24 cellular contexts compared by ENCODE assay signal in genomic region chr12:63900922-63901793, GRCh38. TPM values are rescaled to one million over a fixed set of nuclear protein-coding genes. Genes with fewer than 3 reads are reported as not detected.
A peak's percentile ranks its signal among the peaks of the same experiment; 100 is the strongest.
DNase-seq lines count a peak whose midpoint lies in the region; ATAC-seq and TF ChIP-seq lines count a peak whose summit lies in the region.
"Had no signal": no experiment of that assay in that cellular context is flagged by ENCODE, and none has a peak within 500 bp of the region (broad histone marks: within the 10 kb centered on the region; RNA-seq: fewer than 3 reads in every experiment).

No MANE protein-coding gene starts in this region.

- intact Hi-C loops in left colon (cut with DNase I, micrococcal nuclease) = no loop called here
- intact Hi-C loops in Right ventricle myocardium superior (cut with DNase I) = no loop called here

- ATAC-seq in WTC11 (no peak), left colon (peak; percentile 55), Right ventricle myocardium superior (ENCODE audit: poor library complexity) (no peak)
- ATAC-seq: activated T-helper 17 cell treated with anti-CD3 and anti-CD28 coated beads, Interleukin-2, amount 50 U/mL, for 72 hours; gastroesophageal sphincter; naive thymus-derived CD8-positive, alpha-beta T cell; T-cell had no signal

- no peaks in the 10 kb centered on the region for H3K36me3 ChIP-seq in HEK293 (ENCODE audit: control insufficient read depth in 2 of 2, insufficient read depth in 1 of 2, low read length in 2 of 2)
- H3K36me3 ChIP-seq: cardiac muscle cell, gastroesophageal sphincter, SJCRH30, spleen had no signal

- peak overlapping the region; percentile 24; the same call in 1 of the 2 replicates for H3K27ac Mint-ChIP-seq in WTC11
- peak overlapping the region; percentile 93 for H3K27ac Mint-ChIP-seq in type B pancreatic cell
- H3K27ac Mint-ChIP-seq: activated naive CD4-positive, alpha-beta T cell treated with anti-CD3 and anti-CD28 coated beads, Interleukin-2, amount 50 U/mL, for 24 hours; activated T-helper 17 cell treated with anti-CD3 and anti-CD28 coated beads, Interleukin-2, amount 50 U/mL, for 72 hours; endodermal cell; naive thymus-derived CD8-positive, alpha-beta T cell; T-cell had no signal

- H3K4me3 ChIP-seq in HEK293 (ENCODE audit: low read depth, low read length) = no peak overlapping the region
- H3K4me3 ChIP-seq: cardiac muscle cell, coronary artery, gastroesophageal sphincter, GM23248, hepatocyte, SJCRH30, spleen had no signal

- no peak for TF ChIP-seq CTCF in HEK293 (tag by site-specific recombination; IDR thresholded peaks at IDR 0.05)
- TF ChIP-seq CTCF in WTC11 (IDR thresholded peaks at IDR 0.05) = no peak
- TF ChIP-seq CTCF in type B pancreatic cell (conservative IDR thresholded peaks at IDR 0.05) = no peak

- POLR2A ChIA-PET in HEK293 (lab: Yijun Ruan, JAX) = no interaction called here
- POLR2A ChIA-PET in WTC11 (lab: Charles Lee) = interaction anchor here (0.5 kb wide), 1 partner anchor 119 kb away, joined by 3 read pairs; no protein-coding TSS in a partner anchor

- no peak overlapping the region for H3K4me3 Mint-ChIP-seq in WTC11
- H3K4me3 Mint-ChIP-seq in type B pancreatic cell = peak overlapping the region; percentile 68
- H3K4me3 Mint-ChIP-seq: activated naive CD4-positive, alpha-beta T cell treated with anti-CD3 and anti-CD28 coated beads, Interleukin-2, amount 50 U/mL, for 24 hours; activated T-helper 17 cell treated with anti-CD3 and anti-CD28 coated beads, Interleukin-2, amount 50 U/mL, for 72 hours; endodermal cell; naive thymus-derived CD8-positive, alpha-beta T cell; T-cell had no signal

- H3K4me1 Mint-ChIP-seq in WTC11 (peaks cover 33% of the 10 kb centered on the region), type B pancreatic cell (ENCODE audit: unreplicated experiment) (peaks cover 20% of the 10 kb centered on the region)
- H3K4me1 Mint-ChIP-seq: activated naive CD4-positive, alpha-beta T cell treated with anti-CD3 and anti-CD28 coated beads, Interleukin-2, amount 50 U/mL, for 24 hours; T-cell had no signal

- DNase-seq in WTC11 (ENCODE audit: low spot score) = no peak
- DNase-seq in left colon = no peak
- no peak for DNase-seq in type B pancreatic cell (ENCODE audit: extremely low spot score, unreplicated experiment)
- DNase-seq in caudate nucleus (lab: John Stamatoyannopoulos, UW) = no peak
- DNase-seq in Right ventricle myocardium superior = no peak
- DNase-seq in NCI-H1436 (lab: John Stamatoyannopoulos, UW) = no peak
- DNase-seq: activated CD4-positive, alpha-beta T cell treated with anti-CD3 and anti-CD28 coated beads, Interleukin-2, amount 50 U/mL, for 48 hours; amygdala; GM23248; naive thymus-derived CD8-positive, alpha-beta T cell; NCI-H1694 treated with DMSO at 0.1 percent for 48 hours; NCI-H510A treated with DMSO at 0.1 percent for 48 hours; SJCRH30; spleen; T-cell had no signal

- H3K36me3 Mint-ChIP-seq in WTC11 (no peaks in the 10 kb centered on the region), type B pancreatic cell (peaks cover 4% of the 10 kb centered on the region)
- H3K36me3 Mint-ChIP-seq: activated naive CD4-positive, alpha-beta T cell treated with anti-CD3 and anti-CD28 coated beads, Interleukin-2, amount 50 U/mL, for 24 hours; naive thymus-derived CD8-positive, alpha-beta T cell; T-cell had no signal

- H3K27ac ChIP-seq in HEK293 (ENCODE audit: extremely low read depth, low read depth, low read length) (no peak overlapping the region), caudate nucleus (ENCODE audit: low read depth, low read length) (no peak overlapping the region)
- H3K27ac ChIP-seq: C4-2B, cardiac muscle cell, coronary artery, gastroesophageal sphincter, GM23248, hepatocyte, SJCRH30, spleen had no signal

- no peaks in the 10 kb centered on the region for H3K27me3 Mint-ChIP-seq in WTC11 (ENCODE audit: low read depth)
- no peaks in the 10 kb centered on the region for H3K27me3 Mint-ChIP-seq in type B pancreatic cell

- no peaks in the 10 kb centered on the region for H3K9me3 ChIP-seq in HEK293 (ENCODE audit: control insufficient read depth, insufficient read depth, low read depth, low read length)
- H3K9me3 ChIP-seq: SJCRH30 had no signal

- no peaks in the 10 kb centered on the region for H3K9me3 Mint-ChIP-seq in WTC11
- H3K9me3 Mint-ChIP-seq in type B pancreatic cell = peaks cover 8% of the 10 kb centered on the region
- H3K9me3 Mint-ChIP-seq: activated naive CD4-positive, alpha-beta T cell treated with anti-CD3 and anti-CD28 coated beads, Interleukin-2, amount 50 U/mL, for 24 hours; activated T-helper 17 cell treated with anti-CD3 and anti-CD28 coated beads, Interleukin-2, amount 50 U/mL, for 72 hours; endodermal cell; T-cell had no signal

- CTCF ChIA-PET in HEK293 (lab: Yijun Ruan, JAX) (interaction anchor here (0.6 to 1.2 kb wide), 3 partner anchors 32 to 283 kb away, joined by 3 read pairs; partner anchors contain the start of gene SRGAP1), WTC11 (lab: Charles Lee) (no interaction called here)

- H3K4me1 ChIP-seq in HEK293 (ENCODE audit: control insufficient read depth, insufficient read depth, low read length) = peaks cover 5% of the 10 kb centered on the region; the same call in 1 of the 2 replicates

TF ChIP-seq in HEK293, 187 proteins besides CTCF, POLR2A, EP300 and RAD21:
- TF ChIP-seq ZBTB20 (tag by site-specific recombination; IDR thresholded peaks at IDR 0.05) = peak; percentile 75
- TF ChIP-seq ZNF350 (tag by site-specific recombination; IDR thresholded peaks at IDR 0.05) = no peak
- no peak for TF ChIP-seq ZNF155 (tag by site-specific recombination; IDR thresholded peaks at IDR 0.05)
- TF ChIP-seq, protein P1, sequence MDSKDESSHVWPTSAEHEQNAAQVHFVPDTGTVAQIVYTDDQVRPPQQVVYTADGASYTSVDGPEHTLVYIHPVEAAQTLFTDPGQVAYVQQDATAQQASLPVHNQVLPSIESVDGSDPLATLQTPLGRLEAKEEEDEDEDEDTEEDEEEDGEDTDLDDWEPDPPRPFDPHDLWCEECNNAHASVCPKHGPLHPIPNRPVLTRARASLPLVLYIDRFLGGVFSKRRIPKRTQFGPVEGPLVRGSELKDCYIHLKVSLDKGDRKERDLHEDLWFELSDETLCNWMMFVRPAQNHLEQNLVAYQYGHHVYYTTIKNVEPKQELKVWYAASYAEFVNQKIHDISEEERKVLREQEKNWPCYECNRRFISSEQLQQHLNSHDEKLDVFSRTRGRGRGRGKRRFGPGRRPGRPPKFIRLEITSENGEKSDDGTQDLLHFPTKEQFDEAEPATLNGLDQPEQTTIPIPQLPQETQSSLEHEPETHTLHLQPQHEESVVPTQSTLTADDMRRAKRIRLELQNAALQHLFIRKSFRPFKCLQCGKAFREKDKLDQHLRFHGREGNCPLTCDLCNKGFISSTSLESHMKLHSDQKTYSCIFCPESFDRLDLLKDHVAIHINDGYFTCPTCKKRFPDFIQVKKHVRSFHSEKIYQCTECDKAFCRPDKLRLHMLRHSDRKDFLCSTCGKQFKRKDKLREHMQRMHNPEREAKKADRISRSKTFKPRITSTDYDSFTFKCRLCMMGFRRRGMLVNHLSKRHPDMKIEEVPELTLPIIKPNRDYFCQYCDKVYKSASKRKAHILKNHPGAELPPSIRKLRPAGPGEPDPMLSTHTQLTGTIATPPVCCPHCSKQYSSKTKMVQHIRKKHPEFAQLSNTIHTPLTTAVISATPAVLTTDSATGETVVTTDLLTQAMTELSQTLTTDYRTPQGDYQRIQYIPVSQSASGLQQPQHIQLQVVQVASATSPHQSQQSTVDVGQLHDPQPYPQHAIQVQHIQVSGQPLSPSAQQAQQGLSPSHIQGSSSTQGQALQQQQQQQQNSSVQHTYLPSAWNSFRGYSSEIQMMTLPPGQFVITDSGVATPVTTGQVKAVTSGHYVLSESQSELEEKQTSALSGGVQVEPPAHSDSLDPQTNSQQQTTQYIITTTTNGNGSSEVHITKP (tag by site-specific recombination; IDR thresholded peaks at IDR 0.05) = peak; percentile 96

TF ChIP-seq in WTC11, 78 proteins besides CTCF, POLR2A, EP300 and RAD21 (continues in another document):
- TF ChIP-seq ZNF396 (CRISPR knock-in tag; IDR thresholded peaks at IDR 0.05; ENCODE audit: borderline replicate concordance) = no peak
- TF ChIP-seq FOXP1 (CRISPR knock-in tag; IDR thresholded peaks at IDR 0.05; ENCODE audit: borderline replicate concordance) = no peak
- TF ChIP-seq, protein P2, sequence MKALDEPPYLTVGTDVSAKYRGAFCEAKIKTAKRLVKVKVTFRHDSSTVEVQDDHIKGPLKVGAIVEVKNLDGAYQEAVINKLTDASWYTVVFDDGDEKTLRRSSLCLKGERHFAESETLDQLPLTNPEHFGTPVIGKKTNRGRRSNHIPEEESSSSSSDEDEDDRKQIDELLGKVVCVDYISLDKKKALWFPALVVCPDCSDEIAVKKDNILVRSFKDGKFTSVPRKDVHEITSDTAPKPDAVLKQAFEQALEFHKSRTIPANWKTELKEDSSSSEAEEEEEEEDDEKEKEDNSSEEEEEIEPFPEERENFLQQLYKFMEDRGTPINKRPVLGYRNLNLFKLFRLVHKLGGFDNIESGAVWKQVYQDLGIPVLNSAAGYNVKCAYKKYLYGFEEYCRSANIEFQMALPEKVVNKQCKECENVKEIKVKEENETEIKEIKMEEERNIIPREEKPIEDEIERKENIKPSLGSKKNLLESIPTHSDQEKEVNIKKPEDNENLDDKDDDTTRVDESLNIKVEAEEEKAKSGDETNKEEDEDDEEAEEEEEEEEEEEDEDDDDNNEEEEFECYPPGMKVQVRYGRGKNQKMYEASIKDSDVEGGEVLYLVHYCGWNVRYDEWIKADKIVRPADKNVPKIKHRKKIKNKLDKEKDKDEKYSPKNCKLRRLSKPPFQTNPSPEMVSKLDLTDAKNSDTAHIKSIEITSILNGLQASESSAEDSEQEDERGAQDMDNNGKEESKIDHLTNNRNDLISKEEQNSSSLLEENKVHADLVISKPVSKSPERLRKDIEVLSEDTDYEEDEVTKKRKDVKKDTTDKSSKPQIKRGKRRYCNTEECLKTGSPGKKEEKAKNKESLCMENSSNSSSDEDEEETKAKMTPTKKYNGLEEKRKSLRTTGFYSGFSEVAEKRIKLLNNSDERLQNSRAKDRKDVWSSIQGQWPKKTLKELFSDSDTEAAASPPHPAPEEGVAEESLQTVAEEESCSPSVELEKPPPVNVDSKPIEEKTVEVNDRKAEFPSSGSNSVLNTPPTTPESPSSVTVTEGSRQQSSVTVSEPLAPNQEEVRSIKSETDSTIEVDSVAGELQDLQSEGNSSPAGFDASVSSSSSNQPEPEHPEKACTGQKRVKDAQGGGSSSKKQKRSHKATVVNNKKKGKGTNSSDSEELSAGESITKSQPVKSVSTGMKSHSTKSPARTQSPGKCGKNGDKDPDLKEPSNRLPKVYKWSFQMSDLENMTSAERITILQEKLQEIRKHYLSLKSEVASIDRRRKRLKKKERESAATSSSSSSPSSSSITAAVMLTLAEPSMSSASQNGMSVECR (CRISPR knock-in tag; IDR thresholded peaks at IDR 0.05; ENCODE audit: borderline replicate concordance) = no peak
- TF ChIP-seq ZNF121 (CRISPR knock-in tag; IDR thresholded peaks at IDR 0.05) = no peak
- no peak for TF ChIP-seq ZNF263 (CRISPR knock-in tag; IDR thresholded peaks at IDR 0.05; ENCODE audit: low read depth)
- TF ChIP-seq NFYB (CRISPR knock-in tag; conservative IDR thresholded peaks at IDR 0.05; ENCODE audit: low read depth) = no peak

RNA-seq across cellular contexts. Expression of gene SRGAP1, which starts 56.7 kb away (rescaled TPM):
- total RNA-seq in WTC11 (2021) = 8.1 to 10.3 TPM (median 9.9 TPM) in 3 replicates
- total RNA-seq in left colon = 10 to 100 TPM; 18.6 to 22.7 TPM
- 13.1 and 14.9 TPM in 2 replicates for total RNA-seq in type B pancreatic cell (ENCODE audit: low replicate concordance)
- 2.0 TPM for total RNA-seq in Right ventricle myocardium superior
- total RNA-seq: naive thymus-derived CD8-positive, alpha-beta T cell had no signal
